In genomic region chr10:58384999-58385783, GRCh38 we compare ENCODE assay signal across 1 cellular context.
A peak's percentile ranks its signal among the peaks of the same experiment; 100 is the strongest.
TF ChIP-seq lines count a peak whose summit lies in the region.

Gene TFAM, plus strand, starts transcription at chr10:58385410. Its CDS starts 138 bp downstream, at chr10:58385548.

TF ChIP-seq in K562, 482 proteins besides CTCF, POLR2A, EP300 and RAD21 (continued from another document and continues in another):
- TF ChIP-seq ZNF407 (IDR thresholded peaks at IDR 0.05; ENCODE audit: low read depth) (no peak), ZNF277 (CRISPR knock-in tag; IDR thresholded peaks at IDR 0.05; ENCODE audit: borderline replicate concordance) (0 out of 2 replicates have a peak, but pooled peaks have one; percentile 15), DMBX1 (CRISPR knock-in tag; IDR thresholded peaks at IDR 0.05; ENCODE audit: borderline replicate concordance) (peak; percentile 39; the same call in 1 of the 2 replicates), SOX6 (IDR thresholded peaks at IDR 0.05) (peak; percentile 14; the same call in 1 of the 2 replicates), ETV5 (CRISPR knock-in tag; IDR thresholded peaks at IDR 0.05; ENCODE audit: low read depth) (peak; percentile 99), NFYB (IDR thresholded peaks at IDR 0.05; ENCODE audit: extremely low read depth, insufficient read length) (no peak), CREB3L1 (IDR thresholded peaks at IDR 0.05; ENCODE audit: borderline replicate concordance, low read depth) (peak; percentile 13; the same call in 1 of the 2 replicates), ZNF707 (CRISPR knock-in tag; conservative IDR thresholded peaks at IDR 0.05) (0 out of 2 replicates have a peak, but pooled peaks have one; percentile 26), L3MBTL2 (IDR thresholded peaks at IDR 0.05) (peak; percentile 60), ZNF592 (IDR thresholded peaks at IDR 0.05) (peak; percentile 37; the same call in 1 of the 2 replicates), PREB (CRISPR knock-in tag; IDR thresholded peaks at IDR 0.05) (peak; percentile 95; the same call in 1 of the 2 replicates), YY1 (IDR thresholded peaks at IDR 0.05; ENCODE audit: borderline replicate concordance in 1 of 3, control insufficient read depth in 1 of 3, extremely low read depth in 1 of 3, insufficient read depth in 3 of 3, insufficient read length in 1 of 3, insufficient replicate concordance in 2 of 3, low read depth in 1 of 3, low read length in 2 of 3) (peak in 2 of 3 experiments; percentile 66 to 74), POLR2G (IDR thresholded peaks at IDR 0.05; ENCODE audit: low read depth, low read length) (peak; percentile 99), ZBTB11 (CRISPR knock-in tag; IDR thresholded peaks at IDR 0.05) (peak in 1 of 3 experiments; percentile 85; a peak in 2 of 6 replicates), PHB (CRISPR knock-in tag; IDR thresholded peaks at IDR 0.05) (peak; percentile 88), ZNF124 (CRISPR knock-in tag; IDR thresholded peaks at IDR 0.05) (no peak), ATF7 (IDR thresholded peaks at IDR 0.05) (peak; percentile 65), POLR3A (IDR thresholded peaks at IDR 0.05; ENCODE audit: borderline replicate concordance, extremely low read depth, insufficient read depth, insufficient read length) (no peak), NR4A1 (CRISPR knock-in tag; IDR thresholded peaks at IDR 0.05) (no peak), NR4A1 (tag; IDR thresholded peaks at IDR 0.05) (no peak; the same call in 1 of the 2 replicates), SMARCE1 (IDR thresholded peaks at IDR 0.05) (peak; percentile 47; the same call in 1 of the 2 replicates), CHCHD3 (CRISPR knock-in tag; IDR thresholded peaks at IDR 0.05) (no peak), ZNF444 (CRISPR knock-in tag; IDR thresholded peaks at IDR 0.05) (0 out of 2 replicates have a peak, but pooled peaks have one; percentile 9), NR2C2 (CRISPR knock-in tag; IDR thresholded peaks at IDR 0.05) (no peak), NR2C2 (tag; IDR thresholded peaks at IDR 0.05) (peak; percentile 48; the same call in 1 of the 2 replicates), BHLHE40 (IDR thresholded peaks at IDR 0.05; ENCODE audit: low read length) (peak; percentile 28; the same call in 1 of the 2 replicates), GATAD2A (IDR thresholded peaks at IDR 0.05) (peak; percentile 89), KAT2B (IDR thresholded peaks at IDR 0.05; ENCODE audit: low read depth, low read length) (no peak), POLR2B (IDR thresholded peaks at IDR 0.05; ENCODE audit: low read depth, partially characterized antibody) (peak; percentile 97), SAP30 (IDR thresholded peaks at IDR 0.05; ENCODE audit: borderline replicate concordance, insufficient read depth, low read depth, low read length, poor library complexity, severe bottlenecking) (peak; percentile 62), AFF1 (IDR thresholded peaks at IDR 0.05; ENCODE audit: low read depth in 1 of 2, partially characterized antibody in 2 of 2) (peak in 1 of 2 experiments; percentile 73)
